In genomic region chr11:110100476-110101240, GRCh38 we compare ENCODE assay signal across 1 cellular context.
TF ChIP-seq lines count a peak whose summit lies in the region.

No MANE protein-coding gene starts in this region.

TF ChIP-seq in WTC11, 78 proteins besides CTCF, POLR2A, EP300 and RAD21 (continued from another document):
- TF ChIP-seq MAX (CRISPR knock-in tag; IDR thresholded peaks at IDR 0.05) (no peak), ZNF281 (CRISPR knock-in tag; IDR thresholded peaks at IDR 0.05) (no peak), AFF4 (CRISPR knock-in tag; IDR thresholded peaks at IDR 0.05; ENCODE audit: borderline replicate concordance) (no peak)
